In the genomic region with DNA sequence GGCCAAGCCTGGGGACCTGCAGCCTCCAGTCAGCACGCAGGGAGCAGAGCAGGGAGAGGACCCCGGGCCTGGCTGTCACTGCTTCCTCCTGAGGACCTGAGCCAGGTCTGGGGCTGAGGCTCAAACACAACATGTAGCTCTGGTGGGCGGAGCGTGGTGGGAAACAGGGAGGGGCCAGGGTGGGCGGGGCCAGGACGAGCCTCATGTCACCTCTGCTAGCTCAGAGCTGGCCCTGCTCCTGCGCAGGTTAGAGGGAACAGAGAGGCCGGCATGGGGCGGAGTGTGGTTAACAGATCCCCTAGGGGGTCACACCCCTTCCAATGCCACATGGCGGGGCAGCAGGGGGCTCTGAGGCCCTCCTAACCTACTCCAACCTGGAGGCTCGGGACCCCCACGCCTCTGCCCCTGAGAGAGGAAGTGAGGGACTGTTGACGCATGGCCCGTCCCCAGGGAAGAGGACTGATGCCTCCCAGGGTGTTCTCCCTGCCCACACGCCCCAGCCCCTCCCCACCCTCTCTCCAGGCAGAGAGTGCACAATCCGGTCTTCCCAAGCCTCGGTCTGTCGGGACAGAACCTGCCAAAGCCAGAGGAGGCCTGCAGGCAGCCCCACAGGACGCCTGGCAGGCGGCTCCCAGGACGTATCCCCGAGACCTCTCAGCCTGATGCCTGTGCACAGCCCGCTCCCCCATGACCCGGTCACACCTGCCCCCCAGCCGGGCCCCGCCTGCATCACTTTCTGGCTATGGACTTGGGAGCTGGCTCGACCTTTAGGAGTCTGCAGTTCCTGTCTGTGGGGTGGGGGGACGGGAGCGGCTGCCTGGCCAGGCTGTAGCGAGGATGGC, we compare ENCODE assay signal across 1 cellular context.
TF ChIP-seq lines count a peak whose summit lies in the region.

No MANE protein-coding gene starts in this region.

TF ChIP-seq in K562, 482 proteins besides CTCF, POLR2A, EP300 and RAD21 (continued from another document):
- TF ChIP-seq ZNF589 (CRISPR knock-in tag; IDR thresholded peaks at IDR 0.05; ENCODE audit: low read depth) (no peak), RB1 (IDR thresholded peaks at IDR 0.05; ENCODE audit: low read depth) (peak; percentile 17; the same call in 1 of the 2 replicates), EZH2 (IDR thresholded peaks at IDR 0.05; ENCODE audit: borderline replicate concordance, low read depth, low read length) (no peak), NEUROD1 (IDR thresholded peaks at IDR 0.05; ENCODE audit: borderline replicate concordance, low read depth, low read length, partially characterized antibody) (no peak), ZC3H8 (IDR thresholded peaks at IDR 0.05) (no peak), KLF13 (tag; IDR thresholded peaks at IDR 0.05; ENCODE audit: borderline replicate concordance, low read depth) (peak; percentile 37; the same call in 1 of the 2 replicates), NRF1 (conservative IDR thresholded peaks at IDR 0.05 in 1 of 2, IDR thresholded peaks at IDR 0.05 in 1 of 2) (peak; percentile 92 to 93), CBX5 (IDR thresholded peaks at IDR 0.05; ENCODE audit: borderline replicate concordance, low read depth) (no peak), RNF2 (IDR thresholded peaks at IDR 0.05) (no peak), NR4A1 (CRISPR knock-in tag; IDR thresholded peaks at IDR 0.05) (no peak), NR4A1 (tag; IDR thresholded peaks at IDR 0.05) (no peak)
TF ChIP-seq in K562: peak in this region for 61.
